Comparison of ENCODE assay signal across 24 cellular contexts in the genomic region with DNA sequence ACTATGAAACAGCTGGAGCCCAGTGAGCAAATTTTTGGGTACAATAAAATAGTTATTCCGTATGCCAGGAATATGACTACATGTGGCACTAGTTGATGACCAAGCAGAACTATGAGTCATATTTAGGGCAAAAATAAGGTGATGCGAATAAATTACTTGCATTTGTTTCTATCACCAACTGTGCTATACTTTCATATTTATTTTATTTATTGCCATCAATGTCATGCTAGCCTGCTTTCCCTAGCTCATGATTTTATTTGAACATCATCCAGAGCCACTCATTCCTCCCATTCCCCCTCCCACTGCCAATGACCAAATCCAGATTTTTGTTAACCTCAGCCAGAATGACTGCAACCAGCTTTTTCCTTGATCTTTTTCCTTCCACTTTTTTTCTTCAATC. TPM values are rescaled to one million over a fixed set of nuclear protein-coding genes. Genes with fewer than 3 reads are reported as not detected.
A peak's percentile ranks its signal among the peaks of the same experiment; 100 is the strongest.
DNase-seq lines count a peak whose midpoint lies in the region; ATAC-seq, FAIRE-seq and TF ChIP-seq lines count a peak whose summit lies in the region.
"Had no signal": no experiment of that assay in that cellular context is flagged by ENCODE, and none has a peak within 500 bp of the region (broad histone marks: within the 10 kb centered on the region; RNA-seq: fewer than 3 reads in every experiment).

No MANE protein-coding gene starts in this region.

- TF ChIP-seq CTCF in astrocyte (IDR thresholded peaks at IDR 0.05; ENCODE audit: insufficient read depth, low read depth, low read length), result no peak

- H3K79me2 ChIP-seq in GM23248 (ENCODE audit: insufficient read depth), result no peaks in the 10 kb centered on the region
- H3K79me2 ChIP-seq in astrocyte (ENCODE audit: insufficient read depth, low read length), result no peaks in the 10 kb centered on the region

- H3K4me1 ChIP-seq in GM23248 (ENCODE audit: insufficient read depth), result peaks cover 58% of the 10 kb centered on the region
- H3K4me1 ChIP-seq in astrocyte (ENCODE audit: insufficient read depth, low read length), result peaks cover 19% of the 10 kb centered on the region
- H3K4me1 ChIP-seq in subcutaneous abdominal adipose tissue (ENCODE audit: control insufficient read depth in 5 of 5, insufficient read depth in 5 of 5, low read length in 5 of 5), result peaks cover 2 to 17% (median 12%) of the 10 kb centered on the region in 5 donors
- H3K4me1 ChIP-seq: BE2C had no signal

- no peaks in the 10 kb centered on the region for H4K20me1 ChIP-seq in GM23248 (ENCODE audit: insufficient read depth)
- H4K20me1 ChIP-seq in astrocyte (ENCODE audit: insufficient read depth, low read length), result no peaks in the 10 kb centered on the region

- H3K4me1 Mint-ChIP-seq in astrocyte (ENCODE audit: low read depth, unreplicated experiment), result peaks cover 37% of the 10 kb centered on the region

- H3K27me3 ChIP-seq in GM23248 (replicated peaks; ENCODE audit: insufficient read depth) (no peaks in the 10 kb centered on the region), astrocyte (ENCODE audit: insufficient read depth, low read length) (no peaks in the 10 kb centered on the region), subcutaneous abdominal adipose tissue (ENCODE audit: control insufficient read depth in 5 of 5, insufficient read depth in 4 of 5, low read length in 5 of 5) (no peaks in the 10 kb centered on the region)
- H3K27me3 ChIP-seq: BE2C, neutrophil, stomach had no signal

- H3K36me3 Mint-ChIP-seq in astrocyte (ENCODE audit: low read depth, unreplicated experiment), result no peaks in the 10 kb centered on the region
- H3K36me3 Mint-ChIP-seq: activated naive CD8-positive, alpha-beta T cell had no signal

- FAIRE-seq in astrocyte (lab: Jason Lieb, UNC), result peak; percentile 20
- FAIRE-seq: G401.6, GM12891 had no signal

- H3K9ac ChIP-seq in GM23248 (no peak overlapping the region), astrocyte (ENCODE audit: low read length) (no peak overlapping the region), subcutaneous abdominal adipose tissue (ENCODE audit: low read length in 5 of 5) (no peak overlapping the region)
- H3K9ac ChIP-seq: KMS-11 had no signal

- no peak overlapping the region for H3K4me3 Mint-ChIP-seq in astrocyte (ENCODE audit: unreplicated experiment)
- H3K4me3 Mint-ChIP-seq: activated naive CD8-positive, alpha-beta T cell; activated T-cell treated with anti-CD3 and anti-CD28 coated beads, Interleukin-2, amount 50 U/mL, for 72 hours had no signal

- H3K4me2 ChIP-seq in GM23248 (ENCODE audit: unreplicated experiment), result peak overlapping the region; percentile 66
- H3K4me2 ChIP-seq in astrocyte (ENCODE audit: low read length), result peak overlapping the region; percentile 11
- H3K4me2 ChIP-seq: KMS-11 had no signal

- H3K4me3 ChIP-seq in GM23248 (peak overlapping the region; percentile 28), astrocyte (ENCODE audit: insufficient read depth, low read depth, low read length) (no peak overlapping the region), subcutaneous abdominal adipose tissue (ENCODE audit: low read depth in 1 of 5, low read length in 5 of 5) (no peak overlapping the region)
- H3K4me3 ChIP-seq: mucosa of descending colon, stomach had no signal

- no peaks in the 10 kb centered on the region for H3K9me2 ChIP-seq in GM23248 (ENCODE audit: insufficient read depth)

- H3K27ac Mint-ChIP-seq in astrocyte (ENCODE audit: unreplicated experiment), result no peak overlapping the region
- H3K27ac Mint-ChIP-seq: activated naive CD8-positive, alpha-beta T cell; activated T-cell treated with anti-CD3 and anti-CD28 coated beads, Interleukin-2, amount 50 U/mL, for 72 hours had no signal

- no peak for ATAC-seq in HG02763 (IDR thresholded peaks at IDR 0.05; ENCODE audit: unreplicated experiment)
- ATAC-seq: activated T-cell treated with anti-CD3 and anti-CD28 coated beads, Interleukin-2, amount 50 U/mL, for 72 hours; mucosa of descending colon; right cardiac atrium had no signal

- H3K27me3 Mint-ChIP-seq in astrocyte (ENCODE audit: low read depth, unreplicated experiment), result no peaks in the 10 kb centered on the region

- H3K36me3 ChIP-seq in GM23248 (ENCODE audit: low read depth) (no peaks in the 10 kb centered on the region), astrocyte (ENCODE audit: insufficient read depth, low read length) (no peaks in the 10 kb centered on the region), subcutaneous abdominal adipose tissue (ENCODE audit: control insufficient read depth in 5 of 5, insufficient read depth in 5 of 5, low read length in 5 of 5) (no peaks in the 10 kb centered on the region)
- H3K36me3 ChIP-seq: BE2C, neutrophil, stomach had no signal

- peak overlapping the region; percentile 88 for H3K27ac ChIP-seq in GM23248
- no peak overlapping the region for H3K27ac ChIP-seq in astrocyte (ENCODE audit: low read depth, low read length)
- peak overlapping the region; percentile 32 for H3K27ac ChIP-seq in subcutaneous abdominal adipose tissue (ENCODE audit: low read depth, low read length)
- H3K27ac ChIP-seq: KMS-11, neutrophil, stomach had no signal

- H3K9me3 Mint-ChIP-seq in astrocyte (ENCODE audit: unreplicated experiment), result no peaks in the 10 kb centered on the region
- H3K9me3 Mint-ChIP-seq: activated T-cell treated with anti-CD3 and anti-CD28 coated beads, Interleukin-2, amount 50 U/mL, for 72 hours had no signal

- peaks cover 57% of the 10 kb centered on the region for H3F3A ChIP-seq in GM23248 (ENCODE audit: insufficient read depth)

- 5 to 6% methylated on average over 2 of the region's 2 CpGs for WGBS in GM23248 (ENCODE audit: low coverage in 1 of 2, low lambda C conversion rate in 2 of 2, missing lambda C conversion rate in 2 of 2), 2 experiments

- H2AFZ ChIP-seq in GM23248, result no peak overlapping the region
- no peak overlapping the region for H2AFZ ChIP-seq in astrocyte (ENCODE audit: low read depth, low read length)

- H3K9me3 ChIP-seq in GM23248 (ENCODE audit: low read depth) (no peaks in the 10 kb centered on the region), astrocyte (ENCODE audit: insufficient read depth, low read depth, low read length) (no peaks in the 10 kb centered on the region), subcutaneous abdominal adipose tissue (ENCODE audit: control insufficient read depth in 5 of 5, low read length in 5 of 5) (no peaks in the 10 kb centered on the region)
- H3K9me3 ChIP-seq: BE2C, mucosa of descending colon, neutrophil, stomach had no signal

- in situ Hi-C loops in GM23248 (cut with MboI), result no loop called here

- DNase-seq in GM23248 (peak; percentile 81), astrocyte (ENCODE audit: low read depth) (peak; percentile 64), fibroblast of peridontal ligament (ENCODE audit: extremely low read depth) (peak; percentile 83), UCSD-AML1 (lab: John Stamatoyannopoulos, UW; ENCODE audit: unreplicated experiment) (no peak), NCI-H1092 treated with DMSO at 0.1 percent for 48 hours (lab: John Stamatoyannopoulos, UW) (no peak)
- no peak for DNase-seq in effector CD4-positive, alpha-beta T cell
- DNase-seq: activated CD8-positive, alpha-beta memory T cell treated with anti-CD3 and anti-CD28 coated beads for 24 hours; activated T-cell treated with anti-CD3 and anti-CD28 coated beads, Interleukin-2, amount 50 U/mL, for 72 hours; BE2C; left cardiac atrium; mucosa of descending colon; NCI-H1105 treated with DMSO at 0.1 percent for 48 hours; NCI-H748 treated with DMSO at 0.1 percent for 48 hours; OCI-M1; right cardiac atrium; stomach; T-helper 9 cell had no signal

RNA-seq across cellular contexts. Expression of gene FAP, which starts 13.4 kb away (rescaled TPM):
- total RNA-seq in GM23248 (2014; rRNA removed; shearing (Covaris generic)), result 243 and 269 TPM in 2 replicates
- 198 and 200 TPM in 2 replicates for polyA plus RNA-seq in GM23248 (2016; fragmentation: Nextera tagmentation; extraction: Ambion mirVana)
- total RNA-seq in astrocyte, result 0.96 and 1.3 TPM in 2 replicates
- total RNA-seq: activated T-cell treated with anti-CD3 and anti-CD28 coated beads, Interleukin-2, amount 50 U/mL, for 72 hours had no signal

Comparison
In these comparisons a context has a peak if more than half of its experiments do, and no peak if none do; other contexts are left out.
1. DNase-seq: peak in GM23248 (single experiment), astrocyte (single experiment) and fibroblast of peridontal ligament (single experiment); none in effector CD4-positive, alpha-beta T cell (single experiment), UCSD-AML1 (single experiment) and NCI-H1092 treated with DMSO at 0.1 percent for 48 hours (single experiment).
2. RNA of gene FAP, which starts 13.4 kb away (total RNA-seq): 243 to 269 TPM in GM23248; 0.96 to 1.3 TPM in astrocyte; every median in the first group is over 100 times any median in the second.